ENCODE assay signal across 20 cellular contexts in genomic region chr9:96009223-96009602, GRCh38.
DNase-seq lines count a peak whose midpoint lies in the region; ATAC-seq, FAIRE-seq and TF ChIP-seq lines count a peak whose summit lies in the region.
"Had no signal": no experiment of that assay in that cellular context is flagged by ENCODE, and none has a peak within 500 bp of the region (broad histone marks: within the 10 kb centered on the region; RNA-seq: fewer than 3 reads in every experiment).

No MANE protein-coding gene starts in this region.

- no peaks in the 10 kb centered on the region for H3K9me3 Mint-ChIP-seq in activated T-cell treated with anti-CD3 and anti-CD28 coated beads, Interleukin-2, amount 50 U/mL, for 72 hours
- H3K9me3 Mint-ChIP-seq in activated naive CD8-positive, alpha-beta T cell (ENCODE audit: low read depth), result no peaks in the 10 kb centered on the region
- H3K9me3 Mint-ChIP-seq: activated naive CD4-positive, alpha-beta T cell treated with anti-CD3 and anti-CD28 coated beads, Interleukin-2, amount 50 U/mL, for 72 hours; dendritic cell treated with granulocyte-macrophage colony-stimulating factor and Interleukin-4, amounts not matched to agents 40 ng/mL and 50 ng/mL, for 4 days had no signal

- no peak for ATAC-seq in activated T-cell treated with anti-CD3 and anti-CD28 coated beads, Interleukin-2, amount 50 U/mL, for 72 hours (replicated peaks in 1 of 2)
- peak; percentile 36 to 61 (median 44) for ATAC-seq in psoas muscle
- ATAC-seq: foreskin keratinocyte had no signal

- peak overlapping the region; percentile 36 for H3K27ac ChIP-seq in psoas muscle
- H3K27ac ChIP-seq in prostate gland, result no peak overlapping the region
- H3K27ac ChIP-seq: foreskin keratinocyte, neutrophil, RWPE1, upper lobe of right lung, WERI-Rb-1 had no signal

- TF ChIP-seq CTCF in psoas muscle (IDR thresholded peaks at IDR 0.05) (no peak), prostate gland (IDR thresholded peaks at IDR 0.05) (no peak)

- H3K9me3 ChIP-seq in psoas muscle (no peaks in the 10 kb centered on the region), prostate gland (no peaks in the 10 kb centered on the region)
- H3K9me3 ChIP-seq: neutrophil, upper lobe of right lung had no signal

- H3K4me1 Mint-ChIP-seq in activated T-cell treated with anti-CD3 and anti-CD28 coated beads, Interleukin-2, amount 50 U/mL, for 72 hours (ENCODE audit: low read depth), result peaks cover 61% of the 10 kb centered on the region
- H3K4me1 Mint-ChIP-seq in activated naive CD8-positive, alpha-beta T cell (ENCODE audit: low read depth), result peaks cover 26% of the 10 kb centered on the region
- H3K4me1 Mint-ChIP-seq: stimulated activated memory B cell treated with anti-CD40 and anti-IgM and Interleukin-4, amounts not matched to agents 10 μg/mL and 1 μg/mL and 100 μg/mL, for 72 hours had no signal

- no peak overlapping the region for H3K4me3 ChIP-seq in psoas muscle
- H3K4me3 ChIP-seq in prostate gland, result no peak overlapping the region
- H3K4me3 ChIP-seq: upper lobe of right lung had no signal

- peaks cover 1 to 22% of the 10 kb centered on the region in 2 donors for H3K36me3 Mint-ChIP-seq in activated T-cell treated with anti-CD3 and anti-CD28 coated beads, Interleukin-2, amount 50 U/mL, for 72 hours (ENCODE audit: insufficient read depth in 2 of 2)
- H3K36me3 Mint-ChIP-seq in activated naive CD8-positive, alpha-beta T cell, result peaks cover 10% of the 10 kb centered on the region

- TF ChIP-seq POLR2A in GM12891 (IDR thresholded peaks at IDR 0.05; ENCODE audit: low read depth, low read length) (no peak), prostate gland (IDR thresholded peaks at IDR 0.05) (no peak)

- H3K27me3 ChIP-seq in psoas muscle (ENCODE audit: insufficient read depth in 3 of 3, low read length in 2 of 3), result no peaks in the 10 kb centered on the region
- no peaks in the 10 kb centered on the region for H3K27me3 ChIP-seq in prostate gland (replicated peaks; ENCODE audit: insufficient read depth)
- H3K27me3 ChIP-seq: foreskin keratinocyte, neutrophil, upper lobe of right lung had no signal

- 73 to 78% (median 75%) methylated on average over 2 of the region's 2 CpGs for WGBS in psoas muscle, 3 donors
- WGBS in prostate gland, result 94% methylated on average over 2 of the region's 2 CpGs

- H3K4me3 Mint-ChIP-seq in activated T-cell treated with anti-CD3 and anti-CD28 coated beads, Interleukin-2, amount 50 U/mL, for 72 hours, result peak overlapping the region; percentile 57 to 64
- peak overlapping the region; percentile 39 for H3K4me3 Mint-ChIP-seq in activated naive CD8-positive, alpha-beta T cell
- H3K4me3 Mint-ChIP-seq: dendritic cell treated with granulocyte-macrophage colony-stimulating factor and Interleukin-4, amounts not matched to agents 40 ng/mL and 50 ng/mL, for 4 days; stimulated activated memory B cell treated with anti-CD40 and anti-IgM and Interleukin-4, amounts not matched to agents 10 μg/mL and 1 μg/mL and 100 μg/mL, for 72 hours had no signal

- FAIRE-seq in GM12891 (lab: Jason Lieb, UNC), result peak; percentile 9

- H3K27me3 Mint-ChIP-seq in activated T-cell treated with anti-CD3 and anti-CD28 coated beads, Interleukin-2, amount 50 U/mL, for 72 hours (ENCODE audit: low read depth), result no peaks in the 10 kb centered on the region
- no peaks in the 10 kb centered on the region for H3K27me3 Mint-ChIP-seq in activated naive CD8-positive, alpha-beta T cell
- H3K27me3 Mint-ChIP-seq: dendritic cell treated with granulocyte-macrophage colony-stimulating factor and Interleukin-4, amounts not matched to agents 40 ng/mL and 50 ng/mL, for 4 days; stimulated activated memory B cell treated with anti-CD40 and anti-IgM and Interleukin-4, amounts not matched to agents 10 μg/mL and 1 μg/mL and 100 μg/mL, for 72 hours had no signal

- H3K4me1 ChIP-seq in psoas muscle (peaks cover 3% of the 10 kb centered on the region), prostate gland (replicated peaks) (no peaks in the 10 kb centered on the region)
- H3K4me1 ChIP-seq: foreskin keratinocyte, upper lobe of right lung had no signal

- peak overlapping the region; percentile 70 for H3K27ac Mint-ChIP-seq in activated T-cell treated with anti-CD3 and anti-CD28 coated beads, Interleukin-2, amount 50 U/mL, for 72 hours
- no peak overlapping the region for H3K27ac Mint-ChIP-seq in activated naive CD8-positive, alpha-beta T cell
- H3K27ac Mint-ChIP-seq: dendritic cell treated with granulocyte-macrophage colony-stimulating factor and Interleukin-4, amounts not matched to agents 40 ng/mL and 50 ng/mL, for 4 days; stimulated activated memory B cell treated with anti-CD40 and anti-IgM and Interleukin-4, amounts not matched to agents 10 μg/mL and 1 μg/mL and 100 μg/mL, for 72 hours had no signal

- intact Hi-C loops in psoas muscle (cut with DNase I) (no loop called here), prostate gland (cut with DNase I) (no loop called here)

- H3K36me3 ChIP-seq in psoas muscle (ENCODE audit: insufficient read depth in 1 of 2, low read depth in 1 of 2), result peaks cover 2 to 59% of the 10 kb centered on the region in 2 donors
- H3K36me3 ChIP-seq in prostate gland, result peaks cover 0 to 4% of the 10 kb centered on the region in 2 donors

- no peak for DNase-seq in activated T-cell treated with anti-CD3 and anti-CD28 coated beads, Interleukin-2, amount 50 U/mL, for 72 hours
- no peak for DNase-seq in activated T-cell treated with anti-CD3 and anti-CD28 coated beads, Interleukin-2, amount 50 U/mL, for 48 hours
- DNase-seq in GM12891 (ENCODE audit: insufficient read length, low spot score) (no peak), psoas muscle (no peak), NCI-H1092 (lab: John Stamatoyannopoulos, UW) (no peak), NCI-H345 (lab: John Stamatoyannopoulos, UW) (no peak), prostate gland (ENCODE audit: low spot score) (no peak)
- DNase-seq: Calu3, foreskin keratinocyte, NCI-H1930, NCI-H510A, retina, upper lobe of right lung, WERI-Rb-1 had no signal

TF ChIP-seq in GM12891, 5 proteins besides CTCF, POLR2A, EP300 and RAD21:
- no peak for TF ChIP-seq POU2F2 (IDR thresholded peaks at IDR 0.05; ENCODE audit: low read depth, low read length)
- TF ChIP-seq SPI1 (IDR thresholded peaks at IDR 0.05; ENCODE audit: low read depth, low read length), result no peak
- no peak for TF ChIP-seq POLR2AphosphoS5 (IDR thresholded peaks at IDR 0.05; ENCODE audit: low read depth, low read length)
- TF ChIP-seq PAX5 (IDR thresholded peaks at IDR 0.05; ENCODE audit: insufficient read depth, low read length, severe bottlenecking), result no peak
- no peak for TF ChIP-seq TAF1 (IDR thresholded peaks at IDR 0.05; ENCODE audit: low read depth, low read length)

Comparison
In these comparisons a context has a peak if more than half of its experiments do, and no peak if none do; other contexts are left out.
1. ATAC-seq: peak in psoas muscle (4 of 4); none in activated T-cell treated with anti-CD3 and anti-CD28 coated beads, Interleukin-2, amount 50 U/mL, for 72 hours (0 of 2).